In the genomic region with DNA sequence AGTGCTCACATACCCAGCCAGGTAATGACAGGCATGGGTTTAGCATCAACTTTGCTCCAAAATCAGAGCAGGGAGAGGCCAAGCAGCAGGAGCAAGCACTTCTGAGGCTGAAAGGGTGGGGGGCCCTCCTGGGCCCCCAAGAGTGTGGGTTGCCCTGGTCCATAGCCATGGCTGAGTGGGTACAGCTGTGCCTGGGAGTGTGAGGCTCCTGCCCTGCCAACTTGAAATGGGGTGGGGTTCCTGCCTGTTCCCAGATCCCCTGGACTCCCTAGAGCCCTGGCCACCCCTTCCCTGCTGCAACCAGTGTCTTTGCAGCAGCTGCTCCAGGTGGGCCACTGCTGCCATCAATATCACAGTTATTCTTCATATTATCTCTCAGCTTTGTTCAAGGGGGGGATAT, we compare ENCODE assay signal across 1 cellular context.
TF ChIP-seq lines count a peak whose summit lies in the region.

No MANE protein-coding gene starts in this region.

TF ChIP-seq in IMR-90, 13 proteins besides CTCF, POLR2A, EP300 and RAD21 (continued from another document):
- TF ChIP-seq, protein P1, sequence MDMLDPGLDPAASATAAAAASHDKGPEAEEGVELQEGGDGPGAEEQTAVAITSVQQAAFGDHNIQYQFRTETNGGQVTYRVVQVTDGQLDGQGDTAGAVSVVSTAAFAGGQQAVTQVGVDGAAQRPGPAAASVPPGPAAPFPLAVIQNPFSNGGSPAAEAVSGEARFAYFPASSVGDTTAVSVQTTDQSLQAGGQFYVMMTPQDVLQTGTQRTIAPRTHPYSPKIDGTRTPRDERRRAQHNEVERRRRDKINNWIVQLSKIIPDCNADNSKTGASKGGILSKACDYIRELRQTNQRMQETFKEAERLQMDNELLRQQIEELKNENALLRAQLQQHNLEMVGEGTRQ (IDR thresholded peaks at IDR 0.05; ENCODE audit: low read depth, low read length), result no peak
- no peak for TF ChIP-seq SMC3 (IDR thresholded peaks at IDR 0.05; ENCODE audit: low read depth, low read length)
- TF ChIP-seq RFX5 (IDR thresholded peaks at IDR 0.05; ENCODE audit: low read depth, low read length), result no peak
- TF ChIP-seq NFE2L2 (IDR thresholded peaks at IDR 0.05; ENCODE audit: low read depth, low read length), result no peak
- no peak for TF ChIP-seq CEBPB (IDR thresholded peaks at IDR 0.05; ENCODE audit: low read depth, low read length)
- no peak for TF ChIP-seq FOS (IDR thresholded peaks at IDR 0.05; ENCODE audit: low read depth, low read length)
- TF ChIP-seq BHLHE40 (IDR thresholded peaks at IDR 0.05; ENCODE audit: low read depth, low read length), result no peak
- no peak for TF ChIP-seq MXI1 (IDR thresholded peaks at IDR 0.05; ENCODE audit: borderline replicate concordance, low read depth, low read length)
- TF ChIP-seq CHD1 (IDR thresholded peaks at IDR 0.05; ENCODE audit: low read depth, low read length), result no peak
- no peak for TF ChIP-seq RCOR1 (IDR thresholded peaks at IDR 0.05; ENCODE audit: insufficient replicate concordance, low read length)
